ENCODE assay signal across 12 cellular contexts in the genomic region with DNA sequence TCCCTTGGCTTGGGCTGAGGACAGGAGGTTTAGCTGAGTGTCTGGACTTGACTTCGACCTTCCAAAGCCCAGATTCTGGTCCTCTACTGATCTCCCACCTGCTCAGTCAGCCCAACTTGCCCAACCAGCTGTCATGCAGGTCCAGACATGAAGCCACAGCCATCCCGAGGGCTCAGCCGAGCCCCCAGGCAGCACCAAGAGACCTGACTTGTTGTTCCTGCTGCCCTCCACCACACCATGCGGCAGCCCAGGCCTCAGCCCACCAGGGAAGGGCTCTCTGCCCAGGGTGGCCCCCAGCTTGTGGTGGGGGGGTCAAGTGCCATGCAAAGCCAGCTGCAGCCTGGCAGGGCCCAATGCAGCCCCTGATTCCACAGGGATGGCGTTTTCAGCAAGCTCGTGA. TPM values are rescaled to one million over a fixed set of nuclear protein-coding genes. Genes with fewer than 3 reads are reported as not detected.
"Had no signal": no experiment of that assay in that cellular context is flagged by ENCODE, and none has a peak within 500 bp of the region (broad histone marks: within the 10 kb centered on the region; RNA-seq: fewer than 3 reads in every experiment).

No MANE protein-coding gene starts in this region.

- FAIRE-seq: frontal cortex had no signal

- DNase-seq: activated CD4-positive, alpha-beta T cell treated with anti-CD3 and anti-CD28 coated beads, Interleukin-2, amount 50 U/mL, for 1 hour; activated CD8-positive, alpha-beta memory T cell treated with anti-CD3 and anti-CD28 coated beads for 24 hours; activated naive CD8-positive, alpha-beta T cell treated with anti-CD3 and anti-CD28 coated beads, Interleukin-2, amount 10 ng/mL, durations not matched to agents 7 days and 5 days; effector CD8-positive, alpha-beta T cell; sigmoid colon; stimulated activated CD4-positive, alpha-beta T cell treated with anti-CD3 and anti-CD28 coated beads, Interleukin-12 subunit alpha, Interleukin-12 subunit beta, amount 100 ng/mL, for 4 hours; stimulated activated CD4-positive, alpha-beta T cell treated with anti-CD3 and anti-CD28 coated beads, Interleukin-2, amount 100 ng/mL, for 24 hours; T-helper 17 cell; thyroid gland had no signal

- H3K9me3 ChIP-seq: ovary, sigmoid colon, thyroid gland, vagina had no signal

- H3K27ac ChIP-seq: ovary, sigmoid colon, thyroid gland, vagina had no signal

- H3K4me3 ChIP-seq: ovary, sigmoid colon, thyroid gland, vagina had no signal

- H3K27me3 ChIP-seq: ovary, sigmoid colon, thyroid gland, vagina had no signal

- H3K36me3 ChIP-seq: ovary, sigmoid colon, thyroid gland, vagina had no signal

- ATAC-seq: T-helper 17 cell had no signal

RNA-seq across cellular contexts. Expression of a gene that starts 17.2 kb away (rescaled TPM):
- total RNA-seq: activated naive CD8-positive, alpha-beta T cell treated with anti-CD3 and anti-CD28 coated beads, Interleukin-2, amount 10 ng/mL, durations not matched to agents 7 days and 5 days; T-helper 17 cell had no signal
